1 cellular context compared by ENCODE assay signal in the genomic region with DNA sequence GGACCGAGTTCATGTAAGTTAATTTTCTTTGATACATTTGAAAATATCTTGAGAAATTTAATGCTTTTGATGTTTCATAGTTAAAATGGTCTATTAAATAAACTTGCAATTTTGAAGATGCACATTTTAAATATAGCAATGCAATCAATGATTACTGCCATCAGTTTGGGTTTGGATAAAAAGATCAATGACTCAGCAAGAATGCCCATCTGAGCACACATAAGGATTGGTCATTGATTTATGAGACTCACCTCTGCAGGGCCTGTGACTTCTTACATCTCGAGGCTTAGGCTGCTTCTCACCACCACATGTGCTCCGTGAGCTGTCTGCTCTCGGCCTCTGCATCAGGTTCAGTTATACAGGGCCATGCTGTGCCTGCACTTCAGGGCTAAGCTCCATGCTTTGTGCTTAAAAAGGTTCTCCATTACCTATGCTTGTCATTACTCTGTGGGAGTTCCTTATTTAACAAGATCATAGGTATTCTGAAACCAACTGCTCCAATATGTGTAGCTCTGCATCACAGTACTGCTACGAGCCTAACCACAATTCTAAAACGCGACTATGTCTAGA.
TF ChIP-seq lines count a peak whose summit lies in the region.

No MANE protein-coding gene starts in this region.

TF ChIP-seq in HCT116, 20 proteins besides CTCF, POLR2A, EP300 and RAD21 (continued from another document):
- TF ChIP-seq, protein P1, sequence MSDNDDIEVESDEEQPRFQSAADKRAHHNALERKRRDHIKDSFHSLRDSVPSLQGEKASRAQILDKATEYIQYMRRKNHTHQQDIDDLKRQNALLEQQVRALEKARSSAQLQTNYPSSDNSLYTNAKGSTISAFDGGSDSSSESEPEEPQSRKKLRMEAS (IDR thresholded peaks at IDR 0.05) = no peak
- TF ChIP-seq JUND (IDR thresholded peaks at IDR 0.05) = no peak
TF ChIP-seq in HCT116: peak in this region for 0.
